ENCODE assay signal across 31 cellular contexts in the genomic region with DNA sequence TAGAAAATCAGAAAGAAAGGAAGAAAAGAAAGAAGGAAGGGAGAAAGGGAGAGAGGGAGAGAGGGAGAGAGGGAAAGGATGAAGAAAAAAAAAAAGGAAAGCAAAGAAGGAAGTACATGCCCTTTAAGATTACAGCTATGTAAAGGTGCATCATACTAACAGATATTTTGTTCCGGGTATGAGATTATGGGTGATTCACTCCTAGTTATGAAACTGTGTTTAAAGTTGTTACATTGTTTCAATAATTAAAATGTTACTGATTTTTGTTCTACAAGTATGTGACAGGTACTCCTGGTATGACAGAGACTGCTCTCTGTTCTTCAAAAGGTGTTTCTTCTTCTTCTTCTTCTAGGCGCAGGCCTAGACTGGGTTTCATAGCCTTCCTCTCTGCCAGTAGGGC.
"Had no signal": no experiment of that assay in that cellular context is flagged by ENCODE, and none has a peak within 500 bp of the region (broad histone marks: within the 10 kb centered on the region; RNA-seq: fewer than 3 reads in every experiment).

No MANE protein-coding gene starts in this region.

- H3K4me1 Mint-ChIP-seq: activated CD4-positive, alpha-beta T cell treated with anti-CD3 and anti-CD28 coated beads, Interleukin-2, amount 10 ng/mL, durations not matched to agents 7 days and 5 days; activated naive CD4-positive, alpha-beta T cell treated with anti-CD3 and anti-CD28 coated beads, Interleukin-2, amount 50 U/mL, for 24 hours; activated naive CD8-positive, alpha-beta T cell treated with anti-CD3 and anti-CD28 coated beads, Interleukin-2, amount 10 ng/mL, durations not matched to agents 7 days and 5 days; activated T-helper 17 cell treated with anti-CD3 and anti-CD28 coated beads, Interleukin-2, amount 50 U/mL, for 72 hours; brain; central memory CD8-positive, alpha-beta T cell; T-helper 17 cell had no signal

- H2AFZ ChIP-seq: hepatocyte had no signal

- H3K4me1 ChIP-seq: ascending aorta, breast epithelium, gastroesophageal sphincter, heart right ventricle had no signal

- H3K9me3 Mint-ChIP-seq: activated CD4-positive, alpha-beta T cell treated with anti-CD3 and anti-CD28 coated beads, Interleukin-2, amount 10 ng/mL, durations not matched to agents 7 days and 5 days; activated CD8-positive, alpha-beta T cell treated with anti-CD3 and anti-CD28 coated beads for 36 hours; activated naive CD4-positive, alpha-beta T cell treated with anti-CD3 and anti-CD28 coated beads for 36 hours; activated naive CD4-positive, alpha-beta T cell treated with anti-CD3 and anti-CD28 coated beads, Interleukin-2, amount 50 U/mL, for 24 hours; activated naive CD8-positive, alpha-beta T cell treated with anti-CD3 and anti-CD28 coated beads, Interleukin-2, amount 10 ng/mL, durations not matched to agents 7 days and 5 days; activated T-cell treated with anti-CD3 and anti-CD28 coated beads, Interleukin-2, amount 50 U/mL, for 4 hours; activated T-helper 17 cell treated with anti-CD3 and anti-CD28 coated beads, Interleukin-2, amount 50 U/mL, for 72 hours; central memory CD8-positive, alpha-beta T cell; effector memory CD8-positive, alpha-beta T cell; T-helper 2 cell treated with Interferon-gamma antibody and Interleukin-4, amounts not matched to agents 5 μg/mL and 100 μg/mL, for 36 hours had no signal

- H3K27ac ChIP-seq: ascending aorta, breast epithelium, gastroesophageal sphincter, heart right ventricle, hepatocyte had no signal

- H3K79me2 ChIP-seq: hepatocyte had no signal

- H3K27me3 Mint-ChIP-seq: central memory CD8-positive, alpha-beta T cell; effector memory CD8-positive, alpha-beta T cell had no signal

- H3K27me3 ChIP-seq: ascending aorta, breast epithelium, gastroesophageal sphincter, hepatocyte had no signal

- H3K36me3 Mint-ChIP-seq: activated naive CD4-positive, alpha-beta T cell treated with anti-CD3 and anti-CD28 coated beads, Interleukin-2, amount 50 U/mL, for 24 hours; activated naive CD8-positive, alpha-beta T cell treated with anti-CD3 and anti-CD28 coated beads, Interleukin-2, amount 10 ng/mL, durations not matched to agents 7 days and 5 days; brain had no signal

- H3K4me3 ChIP-seq: ascending aorta, breast epithelium, gastroesophageal sphincter, heart right ventricle, hepatocyte had no signal

- H3K4me2 ChIP-seq: hepatocyte had no signal

- H3K36me3 ChIP-seq: ascending aorta, breast epithelium, gastroesophageal sphincter, heart right ventricle had no signal

- FAIRE-seq: colon had no signal

- ATAC-seq: activated CD8-positive, alpha-beta T cell treated with anti-CD3 and anti-CD28 coated beads for 36 hours; activated T-cell treated with anti-CD3 and anti-CD28 coated beads, Interleukin-2, amount 50 U/mL, for 4 hours; activated T-helper 17 cell treated with anti-CD3 and anti-CD28 coated beads, Interleukin-2, amount 50 U/mL, for 72 hours; effector memory CD8-positive, alpha-beta T cell; esophagus mucosa; gastroesophageal sphincter; T-helper 17 cell had no signal

- DNase-seq: activated CD4-positive, alpha-beta T cell treated with anti-CD3 and anti-CD28 coated beads for 4 hours; activated CD4-positive, alpha-beta T cell treated with anti-CD3 and anti-CD28 coated beads, Interleukin-2, amount 10 ng/mL, durations not matched to agents 7 days and 5 days; activated CD4-positive, alpha-beta T cell treated with anti-CD3 and anti-CD28 coated beads, Interleukin-2, amount 50 U/mL, for 48 hours; activated CD4-positive, CD25-positive, alpha-beta regulatory T cell; activated CD4-positive, CD25-positive, alpha-beta regulatory T cell treated with anti-CD3 and anti-CD28 coated beads, Interleukin-2, amount 50 U/mL, for 72 hours; activated CD8-positive, alpha-beta memory T cell treated with anti-CD3 and anti-CD28 coated beads for 24 hours; activated CD8-positive, alpha-beta T cell treated with anti-CD3 and anti-CD28 coated beads for 36 hours; activated effector memory CD4-positive, alpha-beta T cell treated with Interleukin-2 at 50 U/mL for 16 hours; activated naive CD4-positive, alpha-beta T cell treated with anti-CD3 and anti-CD28 coated beads for 36 hours; activated naive CD8-positive, alpha-beta T cell treated with anti-CD3 and anti-CD28 coated beads, Interleukin-2, amount 10 ng/mL, durations not matched to agents 7 days and 5 days; activated T-cell treated with anti-CD3 and anti-CD28 coated beads, Interleukin-2, amount 50 U/mL, for 4 hours; cortex of kidney; dermis blood vessel endothelial cell; effector CD4-positive, alpha-beta T cell; effector memory CD8-positive, alpha-beta T cell; foreskin melanocyte; heart right ventricle; SW 1271; T-helper 1 cell; T-helper 17 cell had no signal

- H3K4me3 Mint-ChIP-seq: activated CD4-positive, alpha-beta T cell treated with anti-CD3 and anti-CD28 coated beads, Interleukin-2, amount 10 ng/mL, durations not matched to agents 7 days and 5 days; activated CD8-positive, alpha-beta T cell treated with anti-CD3 and anti-CD28 coated beads for 36 hours; activated naive CD4-positive, alpha-beta T cell treated with anti-CD3 and anti-CD28 coated beads for 36 hours; activated naive CD4-positive, alpha-beta T cell treated with anti-CD3 and anti-CD28 coated beads, Interleukin-2, amount 50 U/mL, for 24 hours; activated naive CD8-positive, alpha-beta T cell treated with anti-CD3 and anti-CD28 coated beads, Interleukin-2, amount 10 ng/mL, durations not matched to agents 7 days and 5 days; activated T-cell treated with anti-CD3 and anti-CD28 coated beads, Interleukin-2, amount 50 U/mL, for 4 hours; activated T-helper 17 cell treated with anti-CD3 and anti-CD28 coated beads, Interleukin-2, amount 50 U/mL, for 72 hours; brain; central memory CD8-positive, alpha-beta T cell; effector memory CD8-positive, alpha-beta T cell; T-helper 17 cell; T-helper 2 cell treated with Interferon-gamma antibody and Interleukin-4, amounts not matched to agents 5 μg/mL and 100 μg/mL, for 36 hours had no signal

- H3K27ac Mint-ChIP-seq: activated CD4-positive, alpha-beta T cell treated with anti-CD3 and anti-CD28 coated beads, Interleukin-2, amount 10 ng/mL, durations not matched to agents 7 days and 5 days; activated CD8-positive, alpha-beta T cell treated with anti-CD3 and anti-CD28 coated beads for 36 hours; activated naive CD4-positive, alpha-beta T cell treated with anti-CD3 and anti-CD28 coated beads for 36 hours; activated naive CD4-positive, alpha-beta T cell treated with anti-CD3 and anti-CD28 coated beads, Interleukin-2, amount 50 U/mL, for 24 hours; activated naive CD8-positive, alpha-beta T cell treated with anti-CD3 and anti-CD28 coated beads, Interleukin-2, amount 10 ng/mL, durations not matched to agents 7 days and 5 days; activated T-helper 17 cell treated with anti-CD3 and anti-CD28 coated beads, Interleukin-2, amount 50 U/mL, for 72 hours; brain; effector memory CD8-positive, alpha-beta T cell; T-helper 17 cell; T-helper 2 cell treated with Interferon-gamma antibody and Interleukin-4, amounts not matched to agents 5 μg/mL and 100 μg/mL, for 36 hours had no signal

- H3K9me3 ChIP-seq: ascending aorta, breast epithelium, gastroesophageal sphincter, heart right ventricle had no signal
